8 cellular contexts compared by ENCODE assay signal in genomic region chr5:66987949-66988838, GRCh38.
DNase-seq lines count a peak whose midpoint lies in the region; ATAC-seq, FAIRE-seq and TF ChIP-seq lines count a peak whose summit lies in the region.

No MANE protein-coding gene starts in this region.

- peaks cover 2% of the 10 kb centered on the region for H3K4me1 Mint-ChIP-seq in activated CD4-positive, alpha-beta T cell treated with anti-CD3 and anti-CD28 coated beads for 36 hours
- H3K4me1 Mint-ChIP-seq in endothelial cell (ENCODE audit: unreplicated experiment) (peaks cover 14% of the 10 kb centered on the region), nephron progenitor cell (peaks cover 80% of the 10 kb centered on the region)

- H3K27me3 Mint-ChIP-seq in activated CD4-positive, alpha-beta T cell treated with anti-CD3 and anti-CD28 coated beads for 36 hours: no peaks in the 10 kb centered on the region
- H3K27me3 Mint-ChIP-seq in endothelial cell (ENCODE audit: unreplicated experiment) (no peaks in the 10 kb centered on the region), nephron progenitor cell (ENCODE audit: low read depth, poor library complexity) (peaks cover 4% of the 10 kb centered on the region)

- no peaks in the 10 kb centered on the region for H3K9me3 Mint-ChIP-seq in activated CD4-positive, alpha-beta T cell treated with anti-CD3 and anti-CD28 coated beads for 36 hours (ENCODE audit: low read depth)
- H3K9me3 Mint-ChIP-seq in endothelial cell (ENCODE audit: unreplicated experiment): no peaks in the 10 kb centered on the region
- H3K9me3 Mint-ChIP-seq in nephron progenitor cell: no peaks in the 10 kb centered on the region

- FAIRE-seq in RCC 7860 (lab: Jason Lieb, UNC): no peak

- no peak for DNase-seq in activated CD4-positive, alpha-beta T cell treated with anti-CD3 and anti-CD28 coated beads for 36 hours
- no peak for DNase-seq in activated CD4-positive, alpha-beta T cell treated with anti-CD3 and anti-CD28 coated beads, Interleukin-2, amount 50 U/mL, for 1 hour
- DNase-seq in RCC 7860 (ENCODE audit: low spot score) (peak; percentile 22), endothelial cell (ENCODE audit: low spot score) (no peak), nephron progenitor cell (no peak), NCI-H774 (lab: John Stamatoyannopoulos, UW) (no peak), hypothalamus (lab: John Stamatoyannopoulos, UW) (no peak)

- intact Hi-C loops in activated CD4-positive, alpha-beta T cell treated with anti-CD3 and anti-CD28 coated beads for 36 hours (cut with DNase I, micrococcal nuclease): loop anchor here (1.0 to 10.0 kb wide), 3 partner anchors 159 to 683 kb away; no protein-coding TSS in a partner anchor

- ATAC-seq in activated CD4-positive, alpha-beta T cell treated with anti-CD3 and anti-CD28 coated beads for 36 hours: peak; percentile 69
- peak; percentile 75 for ATAC-seq in HG02884 (IDR thresholded peaks at IDR 0.05; ENCODE audit: unreplicated experiment)

- POLR2A ChIA-PET in activated CD4-positive, alpha-beta T cell treated with anti-CD3 and anti-CD28 coated beads for 36 hours (lab: Charles Lee): no interaction called here

- H3K27ac Mint-ChIP-seq in activated CD4-positive, alpha-beta T cell treated with anti-CD3 and anti-CD28 coated beads for 36 hours: no peak overlapping the region
- H3K27ac Mint-ChIP-seq in endothelial cell (ENCODE audit: unreplicated experiment) (no peak overlapping the region), nephron progenitor cell (no peak overlapping the region)

- peak; percentile 97 for TF ChIP-seq CTCF in endothelial cell (IDR thresholded peaks at IDR 0.05; ENCODE audit: unreplicated experiment)
- TF ChIP-seq CTCF in nephron progenitor cell (IDR thresholded peaks at IDR 0.05): peak; percentile 94

- H3K4me3 Mint-ChIP-seq in activated CD4-positive, alpha-beta T cell treated with anti-CD3 and anti-CD28 coated beads for 36 hours: no peak overlapping the region
- H3K4me3 Mint-ChIP-seq in endothelial cell (ENCODE audit: unreplicated experiment) (no peak overlapping the region), nephron progenitor cell (no peak overlapping the region)

- H3K36me3 Mint-ChIP-seq in activated CD4-positive, alpha-beta T cell treated with anti-CD3 and anti-CD28 coated beads for 36 hours (ENCODE audit: low read depth): no peaks in the 10 kb centered on the region
- no peaks in the 10 kb centered on the region for H3K36me3 Mint-ChIP-seq in endothelial cell (ENCODE audit: low read depth, unreplicated experiment)
- no peaks in the 10 kb centered on the region for H3K36me3 Mint-ChIP-seq in nephron progenitor cell (ENCODE audit: low read depth)

- CTCF ChIA-PET in activated CD4-positive, alpha-beta T cell treated with anti-CD3 and anti-CD28 coated beads for 36 hours (lab: Charles Lee): interaction anchor here (0.7 to 4.2 kb wide), 19 partner anchors 10 to 222 kb away, joined by 3 to 33 read pairs (median 3); no protein-coding TSS in a partner anchor
